Comparison of ENCODE assay signal across 8 cellular contexts in genomic region chr5:57173026-57173317, GRCh38. TPM values are rescaled to one million over a fixed set of nuclear protein-coding genes. Genes with fewer than 3 reads are reported as not detected.
DNase-seq lines count a peak whose midpoint lies in the region; ATAC-seq and TF ChIP-seq lines count a peak whose summit lies in the region.

No MANE protein-coding gene starts in this region.

- H3K4me1 ChIP-seq in transverse colon, result peaks cover 0 to 27% (median 18%) of the 10 kb centered on the region in 4 donors

- no peak for ATAC-seq in HG02885 (IDR thresholded peaks at IDR 0.05; ENCODE audit: poor library complexity, unreplicated experiment)

- H3K4me3 Mint-ChIP-seq in activated naive CD4-positive, alpha-beta T cell treated with anti-CD3 and anti-CD28 coated beads for 36 hours, result peak overlapping the region; percentile 94

- TF ChIP-seq POLR2A in lower leg skin (IDR thresholded peaks at IDR 0.05) (no peak), transverse colon (IDR thresholded peaks at IDR 0.05) (no peak)

- H3K4me3 ChIP-seq in astrocyte of the cerebellum (ENCODE audit: low read depth, low read length) (peak overlapping the region; percentile 86), lower leg skin (ENCODE audit: low read depth, poor library complexity, severe bottlenecking) (peak overlapping the region; percentile 60), transverse colon (peak overlapping the region; percentile 55 to 95 (median 84))

- in situ Hi-C loops in astrocyte of the cerebellum (cut with HindIII; ENCODE audit: low sequenced_read_pairs), result no loop called here
- in situ Hi-C loops in transverse colon (cut with MboI; ENCODE audit: low pct_ligation_motif_present in 1 of 4, low pct_unique_long_range_greater_than_20kb in 1 of 4, low sequenced_read_pairs in 3 of 4), result no loop called here

- no peaks in the 10 kb centered on the region for H3K27me3 Mint-ChIP-seq in activated naive CD4-positive, alpha-beta T cell treated with anti-CD3 and anti-CD28 coated beads for 36 hours (ENCODE audit: low read depth)

- peak overlapping the region; percentile 97 for H3K27ac Mint-ChIP-seq in activated naive CD4-positive, alpha-beta T cell treated with anti-CD3 and anti-CD28 coated beads for 36 hours

- intact Hi-C loops in activated naive CD4-positive, alpha-beta T cell treated with anti-CD3 and anti-CD28 coated beads for 36 hours (cut with micrococcal nuclease), result loop anchor here (1.0 to 10.0 kb wide), 13 partner anchors 20 to 1952 kb away; partner anchors contain the start of genes IL6ST, MAP3K1, MIER3 and PLK2
- intact Hi-C loops in lower leg skin (cut with DNase I; ENCODE audit: low total_unique reads) (loop anchor here (10.0 kb wide), 1 partner anchor 358 kb away; the partner anchor contains the start of gene MAP3K1), transverse colon (cut with DNase I; ENCODE audit: low total_unique reads) (no loop called here)

- no peaks in the 10 kb centered on the region for H3K9me3 Mint-ChIP-seq in activated naive CD4-positive, alpha-beta T cell treated with anti-CD3 and anti-CD28 coated beads for 36 hours

- DNase-seq in activated naive CD4-positive, alpha-beta T cell treated with anti-CD3 and anti-CD28 coated beads for 36 hours, result no peak
- no peak for DNase-seq in activated naive CD4-positive, alpha-beta T cell treated with Interleukin-2 at 50 U/mL for 16 hours
- no peak for DNase-seq in astrocyte of the cerebellum (ENCODE audit: low read depth)
- DNase-seq in lower leg skin (ENCODE audit: low spot score in 2 of 2), result no peak
- no peak for DNase-seq in transverse colon
- no peak for DNase-seq in amniotic stem cell (lab: John Stamatoyannopoulos, UW)
- DNase-seq in HuH-7.5 (ENCODE audit: low spot score), result no peak

- no peaks in the 10 kb centered on the region for H3K27me3 ChIP-seq in transverse colon

- H3K9me3 ChIP-seq in transverse colon, result no peaks in the 10 kb centered on the region

- no peak for TF ChIP-seq EP300 in transverse colon (IDR thresholded peaks at IDR 0.05; ENCODE audit: low read depth)

- CTCF ChIA-PET in activated naive CD4-positive, alpha-beta T cell treated with anti-CD3 and anti-CD28 coated beads for 36 hours (lab: Charles Lee), result interaction anchor here (1.0 to 1.2 kb wide), 3 partner anchors 35 to 269 kb away, joined by 3 read pairs; no protein-coding TSS in a partner anchor

- H3K36me3 Mint-ChIP-seq in activated naive CD4-positive, alpha-beta T cell treated with anti-CD3 and anti-CD28 coated beads for 36 hours (ENCODE audit: low read depth), result peaks cover 29% of the 10 kb centered on the region

- no peaks in the 10 kb centered on the region for H3K36me3 ChIP-seq in transverse colon

- H3K4me1 Mint-ChIP-seq in activated naive CD4-positive, alpha-beta T cell treated with anti-CD3 and anti-CD28 coated beads for 36 hours (ENCODE audit: low read depth), result peaks cover 15% of the 10 kb centered on the region

- WGBS in lower leg skin, 2 donors, result 0% methylated on average over 13 of the region's 17 CpGs
- WGBS in transverse colon (ENCODE audit: low coverage in 1 of 2), 2 donors, result 0% methylated on average over 2 to 15 of the region's 17 CpGs

- H3K27ac ChIP-seq in transverse colon, result peak overlapping the region; percentile 95 to 100 (median 99)

- TF ChIP-seq CTCF in astrocyte of the cerebellum (IDR thresholded peaks at IDR 0.05; ENCODE audit: low read depth, low read length, missing control alignments), result no peak
- no peak for TF ChIP-seq CTCF in lower leg skin (IDR thresholded peaks at IDR 0.05)
- no peak for TF ChIP-seq CTCF in transverse colon (IDR thresholded peaks at IDR 0.05)

RNA-seq across cellular contexts. Expression of gene GPBP1, which starts 0.9 kb away (rescaled TPM):
- total RNA-seq in activated naive CD4-positive, alpha-beta T cell treated with anti-CD3 and anti-CD28 coated beads for 36 hours, result 10 to 100 TPM; 91.5 to 91.9 TPM
- 10 to 100 TPM; 40.1 to 58.6 (median 52.7) TPM for total RNA-seq in lower leg skin
- total RNA-seq in transverse colon, result 10 to 100 TPM; 36.7 to 95.1 (median 75.6) TPM
